Comparison of ENCODE assay signal across 8 cellular contexts in genomic region chr15:82709081-82709420, GRCh38. TPM values are rescaled to one million over a fixed set of nuclear protein-coding genes. Genes with fewer than 3 reads are reported as not detected.
DNase-seq lines count a peak whose midpoint lies in the region; ATAC-seq and TF ChIP-seq lines count a peak whose summit lies in the region.

No MANE protein-coding gene starts in this region.

- ATAC-seq in activated T-helper 17 cell treated with anti-CD3 and anti-CD28 coated beads, Interleukin-2, amount 50 U/mL, for 72 hours (replicated peaks), result peak; percentile 2
- ATAC-seq in lower lobe of right lung (no peak), GM19324 (IDR thresholded peaks at IDR 0.05; ENCODE audit: low FRiP score, unreplicated experiment) (no peak), esophagus mucosa (no peak), HG03196 (IDR thresholded peaks at IDR 0.05; ENCODE audit: unreplicated experiment) (no peak)

- no peak overlapping the region for H3K4me3 Mint-ChIP-seq in activated T-helper 17 cell treated with anti-CD3 and anti-CD28 coated beads, Interleukin-2, amount 50 U/mL, for 72 hours
- H3K4me3 Mint-ChIP-seq in mesothelial cell of epicardium, result no peak overlapping the region

- H3K27me3 ChIP-seq in lower lobe of right lung (ENCODE audit: low read depth), result peaks cover 14% of the 10 kb centered on the region

- no peaks in the 10 kb centered on the region for H3K36me3 Mint-ChIP-seq in activated T-helper 17 cell treated with anti-CD3 and anti-CD28 coated beads, Interleukin-2, amount 50 U/mL, for 72 hours (ENCODE audit: low read depth)
- no peaks in the 10 kb centered on the region for H3K36me3 Mint-ChIP-seq in mesothelial cell of epicardium

- no peaks in the 10 kb centered on the region for H3K9me3 Mint-ChIP-seq in activated T-helper 17 cell treated with anti-CD3 and anti-CD28 coated beads, Interleukin-2, amount 50 U/mL, for 72 hours
- H3K9me3 Mint-ChIP-seq in mesothelial cell of epicardium, result no peaks in the 10 kb centered on the region

- H3K36me3 ChIP-seq in HEK293 (ENCODE audit: control insufficient read depth in 2 of 2, insufficient read depth in 1 of 2, low read length in 2 of 2), result no peaks in the 10 kb centered on the region
- H3K36me3 ChIP-seq in lower lobe of right lung, result no peaks in the 10 kb centered on the region

- H3K4me1 ChIP-seq in HEK293 (ENCODE audit: control insufficient read depth, insufficient read depth, low read length) (peaks cover 3% of the 10 kb centered on the region), lower lobe of right lung (peaks cover 13% of the 10 kb centered on the region)

- DNase-seq in AG10803 (ENCODE audit: low read depth), result no peak
- DNase-seq in lower lobe of right lung, result no peak
- no peak for DNase-seq in mesothelial cell of epicardium (ENCODE audit: low spot score in 2 of 2, unreplicated experiment in 2 of 2)

- POLR2A ChIA-PET in HEK293 (lab: Yijun Ruan, JAX), result interaction anchor here (1.0 to 1.2 kb wide), 2 partner anchors 41 to 168 kb away, joined by 5 to 7 read pairs; partner anchors contain the start of gene RPS17

- intact Hi-C loops in lower lobe of right lung (cut with DNase I), result no loop called here

- H3K9me3 ChIP-seq in HEK293 (ENCODE audit: control insufficient read depth, insufficient read depth, low read depth, low read length) (no peaks in the 10 kb centered on the region), lower lobe of right lung (no peaks in the 10 kb centered on the region)

- H3K27ac ChIP-seq in HEK293 (ENCODE audit: extremely low read depth, low read depth, low read length) (no peak overlapping the region; the same call in 1 of the 2 replicates), lower lobe of right lung (no peak overlapping the region)

- no peak overlapping the region for H3K27ac Mint-ChIP-seq in activated T-helper 17 cell treated with anti-CD3 and anti-CD28 coated beads, Interleukin-2, amount 50 U/mL, for 72 hours
- H3K27ac Mint-ChIP-seq in mesothelial cell of epicardium, result no peak overlapping the region

- CTCF ChIA-PET in HEK293 (lab: Yijun Ruan, JAX), result interaction anchor here (0.6 kb wide), 2 partner anchors 46 to 58 kb away, joined by 3 to 5 read pairs; no protein-coding TSS in a partner anchor

- TF ChIP-seq CTCF in AG10803 (conservative IDR thresholded peaks at IDR 0.05; ENCODE audit: low read length) (no peak), HEK293 (tag by site-specific recombination; IDR thresholded peaks at IDR 0.05) (no peak), lower lobe of right lung (IDR thresholded peaks at IDR 0.05) (no peak), mesothelial cell of epicardium (IDR thresholded peaks at IDR 0.05; ENCODE audit: unreplicated experiment) (no peak)

- peaks cover 11% of the 10 kb centered on the region for H3K27me3 Mint-ChIP-seq in activated T-helper 17 cell treated with anti-CD3 and anti-CD28 coated beads, Interleukin-2, amount 50 U/mL, for 72 hours
- H3K27me3 Mint-ChIP-seq in mesothelial cell of epicardium (ENCODE audit: low read depth), result peaks cover 36% of the 10 kb centered on the region

- no peaks in the 10 kb centered on the region for H3K4me1 Mint-ChIP-seq in activated T-helper 17 cell treated with anti-CD3 and anti-CD28 coated beads, Interleukin-2, amount 50 U/mL, for 72 hours
- H3K4me1 Mint-ChIP-seq in mesothelial cell of epicardium, result no peaks in the 10 kb centered on the region

- H3K4me3 ChIP-seq in AG10803 (ENCODE audit: low read length) (peak overlapping the region; percentile 57), HEK293 (ENCODE audit: low read depth, low read length) (peak overlapping the region; percentile 72), lower lobe of right lung (peak overlapping the region; percentile 80)

TF ChIP-seq in HEK293, 187 proteins besides CTCF, POLR2A, EP300 and RAD21 (continues in another document):
- TF ChIP-seq YY2 (tag by site-specific recombination; IDR thresholded peaks at IDR 0.05) (no peak), ZNF837 (tag by site-specific recombination; IDR thresholded peaks at IDR 0.05) (peak; percentile 68; the same call in 1 of the 2 replicates), ZNF16 (tag by site-specific recombination; IDR thresholded peaks at IDR 0.05; ENCODE audit: low read depth) (no peak), ZNF266 (tag by site-specific recombination; IDR thresholded peaks at IDR 0.05; ENCODE audit: low read depth) (no peak), SP3 (tag by site-specific recombination; IDR thresholded peaks at IDR 0.05) (no peak; the same call in 1 of the 2 replicates), ZNF707 (tag by site-specific recombination; IDR thresholded peaks at IDR 0.05) (0 out of 2 replicates have a peak, but pooled peaks have one; percentile 11), PRDM2 (tag by site-specific recombination; IDR thresholded peaks at IDR 0.05; ENCODE audit: borderline replicate concordance) (no peak), ZNF530 (tag by site-specific recombination; IDR thresholded peaks at IDR 0.05; ENCODE audit: low read depth) (no peak), ZNF654 (tag by site-specific recombination; IDR thresholded peaks at IDR 0.05; ENCODE audit: low read depth) (no peak), ZNF571 (tag by site-specific recombination; IDR thresholded peaks at IDR 0.05) (no peak), ZNF114 (tag by site-specific recombination; IDR thresholded peaks at IDR 0.05) (no peak), ZNF362 (tag by site-specific recombination; IDR thresholded peaks at IDR 0.05) (no peak), ZNF157 (tag by site-specific recombination; IDR thresholded peaks at IDR 0.05) (no peak), ZNF248 (tag by site-specific recombination; IDR thresholded peaks at IDR 0.05) (no peak)
- TF ChIP-seq, protein P1, sequence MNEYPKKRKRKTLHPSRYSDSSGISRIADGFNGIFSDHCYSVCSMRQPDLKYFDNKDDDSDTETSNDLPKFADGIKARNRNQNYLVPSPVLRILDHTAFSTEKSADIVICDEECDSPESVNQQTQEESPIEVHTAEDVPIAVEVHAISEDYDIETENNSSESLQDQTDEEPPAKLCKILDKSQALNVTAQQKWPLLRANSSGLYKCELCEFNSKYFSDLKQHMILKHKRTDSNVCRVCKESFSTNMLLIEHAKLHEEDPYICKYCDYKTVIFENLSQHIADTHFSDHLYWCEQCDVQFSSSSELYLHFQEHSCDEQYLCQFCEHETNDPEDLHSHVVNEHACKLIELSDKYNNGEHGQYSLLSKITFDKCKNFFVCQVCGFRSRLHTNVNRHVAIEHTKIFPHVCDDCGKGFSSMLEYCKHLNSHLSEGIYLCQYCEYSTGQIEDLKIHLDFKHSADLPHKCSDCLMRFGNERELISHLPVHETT (tag by site-specific recombination; IDR thresholded peaks at IDR 0.05), result no peak

RNA-seq across cellular contexts. Expression of gene AP3B2, which starts 0.6 kb away (rescaled TPM):
- 1 to 10 TPM in 1 of 2 donors, under 1 TPM in 1; 0.41 to 1.5 TPM for total RNA-seq in activated T-helper 17 cell treated with anti-CD3 and anti-CD28 coated beads, Interleukin-2, amount 50 U/mL, for 72 hours
- total RNA-seq in lower lobe of right lung (3.0 TPM), esophagus mucosa (0.88 TPM), mesothelial cell of epicardium (1.3 to 2.5 TPM (median 2.4 TPM) in 3 replicates)
